1 cellular context compared by ENCODE assay signal in the genomic region with DNA sequence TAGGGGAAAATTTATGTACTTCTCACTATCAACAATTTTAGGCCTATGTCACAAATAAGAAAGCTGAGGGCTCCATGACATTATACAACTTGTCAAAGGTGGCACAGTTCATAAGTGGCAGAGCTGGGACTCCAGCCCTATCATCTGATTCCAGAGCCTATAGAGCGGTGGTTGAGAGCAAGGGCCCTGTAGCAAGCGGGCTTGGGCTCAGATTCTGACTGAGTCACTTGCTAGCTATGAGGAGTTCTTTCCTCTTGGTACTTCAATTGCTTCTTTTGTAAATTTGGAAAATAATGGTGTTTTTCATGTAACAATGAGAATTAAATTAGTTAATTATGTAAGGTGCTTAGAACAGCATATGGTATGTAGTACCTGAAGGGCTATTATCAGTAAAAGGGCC.
TF ChIP-seq lines count a peak whose summit lies in the region.

No MANE protein-coding gene starts in this region.

TF ChIP-seq in IMR-90, 13 proteins besides CTCF, POLR2A, EP300 and RAD21 (continued from another document):
- TF ChIP-seq ELK1 (IDR thresholded peaks at IDR 0.05; ENCODE audit: borderline replicate concordance, low read depth, low read length): no peak
